ENCODE assay signal across 16 cellular contexts in the genomic region with DNA sequence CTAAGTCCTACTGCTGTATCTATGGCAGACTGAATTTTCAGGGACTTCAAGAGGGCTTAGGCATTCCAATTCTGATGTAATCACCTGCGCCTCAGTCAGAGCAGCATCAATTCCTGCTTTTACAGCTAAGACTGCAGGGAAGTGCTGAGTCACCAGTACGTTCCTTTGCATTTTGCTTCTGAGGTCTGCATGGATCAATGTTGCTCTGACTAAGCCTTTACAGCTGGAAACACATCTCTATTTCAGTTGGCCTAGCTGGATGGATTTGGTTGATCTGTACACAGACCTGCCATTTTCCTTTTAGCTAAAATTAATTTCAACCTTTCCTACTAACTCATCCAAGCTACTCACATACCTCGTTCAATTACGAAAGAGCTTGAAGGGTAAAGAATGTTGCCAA. TPM values are rescaled to one million over a fixed set of nuclear protein-coding genes. Genes with fewer than 3 reads are reported as not detected.
DNase-seq lines count a peak whose midpoint lies in the region; ATAC-seq and TF ChIP-seq lines count a peak whose summit lies in the region.
"Had no signal": no experiment of that assay in that cellular context is flagged by ENCODE, and none has a peak within 500 bp of the region (broad histone marks: within the 10 kb centered on the region; RNA-seq: fewer than 3 reads in every experiment).

No MANE protein-coding gene starts in this region.

- no peaks in the 10 kb centered on the region for H3K27me3 ChIP-seq in Loucy (ENCODE audit: insufficient read depth, low read length, poor library complexity, severe bottlenecking)
- H3K27me3 ChIP-seq in mammary epithelial cell (ENCODE audit: insufficient read depth, low read length), result no peaks in the 10 kb centered on the region
- H3K27me3 ChIP-seq: left lung, Peyer's patch, transverse colon had no signal

- intact Hi-C loops in mammary epithelial cell (cut with micrococcal nuclease), result no loop called here

- dilution Hi-C loops in mammary epithelial cell (cut with HindIII; ENCODE audit: low sequenced_read_pairs), result no loop called here

- TF ChIP-seq CTCF in Loucy (conservative IDR thresholded peaks at IDR 0.05; ENCODE audit: low read length) (no peak), mammary epithelial cell (conservative IDR thresholded peaks at IDR 0.05 in 1 of 2, IDR thresholded peaks at IDR 0.05 in 1 of 2; ENCODE audit: extremely low read depth in 1 of 2, insufficient read depth in 1 of 2, low read depth in 1 of 2, low read length in 2 of 2) (no peak)

- H3K4me2 ChIP-seq in Loucy (ENCODE audit: low read depth, low read length, poor library complexity, severe bottlenecking) (peak overlapping the region; percentile 22), mammary epithelial cell (ENCODE audit: insufficient read depth, low read depth, low read length) (no peak overlapping the region)

- DNase-seq in Caki2 (ENCODE audit: low read depth) (peak; percentile 25), mammary epithelial cell (peak; percentile 43), iris pigment epithelial cell (ENCODE audit: low read depth) (peak; percentile 97), SHP77 treated with DMSO at 0.1 percent for 48 hours (lab: John Stamatoyannopoulos, UW) (no peak), G401 (ENCODE audit: low spot score) (no peak)
- DNase-seq in stimulated activated CD4-positive, alpha-beta T cell treated with anti-CD3 and anti-CD28 coated beads, Interleukin-1b, Interleukin-23, amount 100 ng/mL, for 48 hours, result no peak
- DNase-seq: activated naive CD4-positive, alpha-beta T cell treated with anti-CD3 and anti-CD28 coated beads, Interleukin-2, amount 50 U/mL, for 16 hours; Calu3; left lung; NCI-H1436; Peyer's patch; transverse colon had no signal

- H3K9ac ChIP-seq in Loucy (ENCODE audit: low read depth, low read length, poor library complexity, severe bottlenecking), result peak overlapping the region; percentile 31
- no peak overlapping the region for H3K9ac ChIP-seq in mammary epithelial cell (ENCODE audit: insufficient read depth, low read length)

- H3F3A ChIP-seq in Loucy (ENCODE audit: low read depth), result peaks cover 10% of the 10 kb centered on the region; the same call in 1 of the 2 replicates

- in situ Hi-C loops in Caki2 (cut with HindIII; ENCODE audit: low pct_unique_long_range_greater_than_20kb, low sequenced_read_pairs), result no loop called here
- in situ Hi-C loops in mammary epithelial cell (cut with MboI; ENCODE audit: low sequenced_read_pairs in 2 of 2), result no loop called here
- in situ Hi-C loops in G401 (cut with HindIII; ENCODE audit: low sequenced_read_pairs), result no loop called here

- H3K36me3 ChIP-seq in Loucy (ENCODE audit: insufficient read depth, low read length), result no peaks in the 10 kb centered on the region; the same call in 1 of the 2 replicates
- H3K36me3 ChIP-seq in mammary epithelial cell (ENCODE audit: insufficient read depth, low read length), result peaks cover 28% of the 10 kb centered on the region
- H3K36me3 ChIP-seq: Peyer's patch, prostate gland, transverse colon had no signal

- no peaks in the 10 kb centered on the region for H3K9me2 ChIP-seq in Loucy (replicated peaks; ENCODE audit: low read depth, low read length)

- no peak for ATAC-seq in GM19467 (IDR thresholded peaks at IDR 0.05; ENCODE audit: unreplicated experiment)
- ATAC-seq: activated CD4-positive, CD25-positive, alpha-beta regulatory T cell treated with anti-CD3 and anti-CD28 coated beads, Interleukin-2, amount 50 U/mL, for 24 hours; left lung had no signal

- peaks cover 29% of the 10 kb centered on the region for H3K79me2 ChIP-seq in Loucy (ENCODE audit: insufficient read depth, low read length)
- H3K79me2 ChIP-seq in mammary epithelial cell (ENCODE audit: insufficient read depth, low read length), result no peaks in the 10 kb centered on the region

- no TSS peak for BruUV-seq in mammary epithelial cell (replicated peaks; lab: Mats Ljungman, UMichigan)

- CTCF ChIA-PET in mammary epithelial cell (lab: Charles Lee; ENCODE audit: low non-redundant PET), result no interaction called here

- H3K9me3 ChIP-seq in Loucy (ENCODE audit: insufficient read depth, low read depth, low read length), result no peaks in the 10 kb centered on the region
- H3K9me3 ChIP-seq in mammary epithelial cell (replicated peaks; ENCODE audit: insufficient read depth, low read length), result no peaks in the 10 kb centered on the region
- H3K9me3 ChIP-seq: left lung, Peyer's patch, prostate gland, transverse colon had no signal

- H3K27ac ChIP-seq in mammary epithelial cell (ENCODE audit: insufficient read depth, low read depth, low read length), result no peak overlapping the region
- H3K27ac ChIP-seq: left lung, Peyer's patch, prostate gland, transverse colon had no signal

- H3K4me3 ChIP-seq in Loucy (ENCODE audit: low read length, poor library complexity, severe bottlenecking), result peak overlapping the region; percentile 16
- H3K4me3 ChIP-seq in mammary epithelial cell (replicated peaks in 1 of 3; ENCODE audit: insufficient read depth in 1 of 3, low read depth in 2 of 3, low read length in 3 of 3), result no peak overlapping the region
- H3K4me3 ChIP-seq: left lung, Peyer's patch, prostate gland, transverse colon had no signal

- H3K4me1 ChIP-seq in Loucy (ENCODE audit: insufficient read depth, low read length, poor library complexity, severe bottlenecking) (peaks cover 83% of the 10 kb centered on the region), mammary epithelial cell (ENCODE audit: insufficient read depth, low read length) (no peaks in the 10 kb centered on the region)
- H3K4me1 ChIP-seq: left lung, prostate gland had no signal

- 69% methylated on average over 4 of the region's 4 CpGs for WGBS in mammary epithelial cell (ENCODE audit: low coverage, missing lambda C conversion rate)

- no peak overlapping the region for H2AFZ ChIP-seq in Loucy (ENCODE audit: low read length)
- no peak overlapping the region for H2AFZ ChIP-seq in mammary epithelial cell (ENCODE audit: low read depth, low read length)

- H4K20me1 ChIP-seq in Loucy (ENCODE audit: insufficient read depth, low read length, poor library complexity, severe bottlenecking) (no peaks in the 10 kb centered on the region), mammary epithelial cell (ENCODE audit: insufficient read depth, low read length) (no peaks in the 10 kb centered on the region)

RNA-seq across cellular contexts. Expression of a gene that starts 51.3 kb away (rescaled TPM):
- 38.3 and 49.8 TPM in 2 replicates for total RNA-seq in Caki2 (2014; rRNA removed; shearing (Covaris generic); ENCODE audit: low replicate concordance)
- total RNA-seq in mammary epithelial cell, result 10 to 100 TPM; 69.3 to 80.3 TPM
- 32.9 TPM for polyA plus RNA-seq in mammary epithelial cell
- polyA minus RNA-seq in mammary epithelial cell, result 117 TPM
- total RNA-seq in G401 (2014; rRNA removed; shearing (Covaris generic)), result 16.8 and 22.8 TPM in 2 replicates

Comparison
In these comparisons a context has a peak if more than half of its experiments do, and no peak if none do; other contexts are left out.
1. DNase-seq: peak in Caki2 (single experiment), mammary epithelial cell (single experiment) and iris pigment epithelial cell (single experiment); none in SHP77 treated with DMSO at 0.1 percent for 48 hours (single experiment), stimulated activated CD4-positive, alpha-beta T cell treated with anti-CD3 and anti-CD28 coated beads, Interleukin-1b, Interleukin-23, amount 100 ng/mL, for 48 hours (single experiment) and G401 (single experiment).